Comparison of ENCODE assay signal across 14 cellular contexts in genomic region chr2:10717630-10718029, GRCh38. TPM values are rescaled to one million over a fixed set of nuclear protein-coding genes. Genes with fewer than 3 reads are reported as not detected.
DNase-seq lines count a peak whose midpoint lies in the region; ATAC-seq and TF ChIP-seq lines count a peak whose summit lies in the region.
"Had no signal": no experiment of that assay in that cellular context is flagged by ENCODE, and none has a peak within 500 bp of the region (broad histone marks: within the 10 kb centered on the region; RNA-seq: fewer than 3 reads in every experiment).

No MANE protein-coding gene starts in this region.

- H3K4me3 ChIP-seq in astrocyte of the spinal cord (ENCODE audit: low read depth, low read length) (no peak overlapping the region), gastroesophageal sphincter (no peak overlapping the region)
- H3K4me3 ChIP-seq: GM23338, thyroid gland had no signal

- peaks cover 48% of the 10 kb centered on the region for H3K27me3 ChIP-seq in gastroesophageal sphincter

- no peak for TF ChIP-seq POLR2A in gastroesophageal sphincter (IDR thresholded peaks at IDR 0.05)

- H3K9me3 ChIP-seq in gastroesophageal sphincter = no peaks in the 10 kb centered on the region
- H3K9me3 ChIP-seq: neutrophil, thyroid gland had no signal

- no peaks in the 10 kb centered on the region for H3K36me3 ChIP-seq in gastroesophageal sphincter
- H3K36me3 ChIP-seq: neutrophil, thyroid gland had no signal

- H3K27ac ChIP-seq in gastroesophageal sphincter = no peak overlapping the region
- H3K27ac ChIP-seq: neutrophil, thyroid gland had no signal

- TF ChIP-seq CTCF in astrocyte of the spinal cord (IDR thresholded peaks at IDR 0.05; ENCODE audit: low read depth, low read length) (no peak), gastroesophageal sphincter (IDR thresholded peaks at IDR 0.05) (no peak)

- ATAC-seq in HG03520 (IDR thresholded peaks at IDR 0.05; ENCODE audit: unreplicated experiment) = no peak
- ATAC-seq in gastroesophageal sphincter = no peak
- ATAC-seq: activated naive CD4-positive, alpha-beta T cell treated with anti-CD3 and anti-CD28 coated beads, Interleukin-2, amount 50 U/mL, for 72 hours; GM23338 had no signal

- H3K4me1 ChIP-seq in gastroesophageal sphincter = peaks cover 0 to 26% (median 12%) of the 10 kb centered on the region in 3 donors

- in situ Hi-C loops in astrocyte of the spinal cord (cut with HindIII; ENCODE audit: low sequenced_read_pairs) = no loop called here

- TF ChIP-seq EP300 in gastroesophageal sphincter (IDR thresholded peaks at IDR 0.05) = no peak

- peak; percentile 67 for DNase-seq in HS-5 (ENCODE audit: low read depth)
- DNase-seq in astrocyte of the spinal cord (ENCODE audit: low read depth, low spot score) = peak; percentile 58
- peak; percentile 3 for DNase-seq in glomerular visceral epithelial cell (ENCODE audit: extremely low spot score)
- DNase-seq in T-helper 1 cell = no peak
- no peak for DNase-seq in COR-L47 (lab: John Stamatoyannopoulos, UW)
- DNase-seq: activated CD4-positive, alpha-beta T cell treated with anti-CD3 and anti-CD28 coated beads, Interleukin-2, amount 50 U/mL, for 4 hours; MM.1S; NCI-H774; thyroid gland had no signal

- WGBS in gastroesophageal sphincter (ENCODE audit: low coverage in 1 of 2), 2 donors = 33 to 60% methylated on average over 1 of the region's 4 CpGs

RNA-seq across cellular contexts. Expression of gene ATP6V1C2, which starts 3.8 kb away (rescaled TPM):
- under 1 TPM in 2 of 4 donors, not detected in 2; 0.42 to 0.45 TPM for total RNA-seq in gastroesophageal sphincter
- total RNA-seq: thyroid gland had no signal

RNA-seq across cellular contexts. Expression of gene NOL10, which starts 27.9 kb away (rescaled TPM):
- total RNA-seq in gastroesophageal sphincter = 10 to 100 TPM; 21.3 to 39.7 (median 29.9) TPM

Comparison
In these comparisons a context has a peak if more than half of its experiments do, and no peak if none do; other contexts are left out.
1. DNase-seq: peak in HS-5 (single experiment), astrocyte of the spinal cord (single experiment) and glomerular visceral epithelial cell (single experiment); none in T-helper 1 cell (0 of 5) and COR-L47 (single experiment).